In the genomic region with DNA sequence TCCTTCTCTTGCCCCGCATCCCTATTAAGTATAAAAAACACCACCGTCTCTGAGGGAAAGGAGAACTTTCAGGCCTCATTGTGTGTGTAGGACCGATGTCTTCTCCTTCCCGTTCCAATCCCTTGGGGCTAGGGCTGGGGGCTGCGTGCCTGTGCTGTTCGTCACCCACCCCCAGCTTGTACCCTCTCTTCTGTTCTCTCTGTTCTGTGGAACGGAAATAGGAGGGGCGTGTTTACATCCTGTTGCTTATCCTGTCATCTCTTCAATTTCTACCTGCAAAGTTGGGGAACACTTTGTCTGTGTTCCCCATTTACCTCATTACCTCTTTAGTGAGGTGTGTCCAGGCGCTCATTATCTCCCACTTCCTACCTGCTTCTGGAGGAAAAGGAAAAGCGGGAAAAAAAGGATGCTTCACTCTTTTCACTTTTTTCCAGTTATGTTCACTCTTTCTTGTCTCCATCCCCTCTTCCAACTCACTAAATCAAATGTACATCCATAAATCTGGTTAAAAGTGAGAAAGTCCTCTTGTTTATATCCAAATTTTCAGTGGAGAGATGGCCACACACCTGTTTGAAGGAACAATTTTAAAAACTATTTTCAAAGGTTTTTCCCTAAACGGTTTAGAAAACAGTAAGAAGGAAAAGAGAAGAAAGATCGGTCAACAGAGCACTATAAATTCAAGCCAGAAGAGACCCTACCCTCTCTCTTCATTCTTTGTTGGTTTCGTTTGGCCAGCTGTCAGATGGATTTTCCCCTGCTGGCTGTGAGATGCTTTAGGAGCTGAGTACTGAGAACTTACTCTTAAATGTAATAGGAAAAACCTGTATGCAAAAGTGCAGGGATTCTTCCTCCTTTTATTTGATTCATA, we compare ENCODE assay signal across 1 cellular context.
TF ChIP-seq lines count a peak whose summit lies in the region.

No MANE protein-coding gene starts in this region.

TF ChIP-seq in HepG2, 621 proteins besides CTCF, POLR2A, EP300 and RAD21 (continued from another document):
- TF ChIP-seq PPARG (CRISPR knock-in tag; conservative IDR thresholded peaks at IDR 0.05) (0 out of 2 replicates have a peak, but pooled peaks have one; percentile 13), SOX5 (CRISPR knock-in tag; IDR thresholded peaks at IDR 0.05; ENCODE audit: borderline replicate concordance) (peak; percentile 54; the same call in 1 of the 2 replicates), ZNF337 (CRISPR knock-in tag; IDR thresholded peaks at IDR 0.05; ENCODE audit: borderline replicate concordance, low read depth) (no peak), ZNF687 (CRISPR knock-in tag; IDR thresholded peaks at IDR 0.05) (no peak), ZSCAN30 (CRISPR knock-in tag; IDR thresholded peaks at IDR 0.05) (no peak), MED1 (CRISPR knock-in tag; IDR thresholded peaks at IDR 0.05) (peak; percentile 75), ZNF644 (CRISPR knock-in tag; IDR thresholded peaks at IDR 0.05; ENCODE audit: low read depth) (no peak), JUND (CRISPR knock-in tag; IDR thresholded peaks at IDR 0.05) (peak; percentile 59; the same call in 1 of the 2 replicates), DR1 (CRISPR knock-in tag; IDR thresholded peaks at IDR 0.05) (no peak), GATAD1 (CRISPR knock-in tag; IDR thresholded peaks at IDR 0.05) (no peak), MAZ (IDR thresholded peaks at IDR 0.05; ENCODE audit: borderline replicate concordance, low read depth, low read length) (no peak), MAZ (CRISPR knock-in tag; IDR thresholded peaks at IDR 0.05; ENCODE audit: low read depth) (no peak), HNF4A (CRISPR knock-in tag; IDR thresholded peaks at IDR 0.05) (0 out of 2 replicates have a peak, but pooled peaks have one; percentile 6), NCOA5 (CRISPR knock-in tag; IDR thresholded peaks at IDR 0.05) (no peak), CENPX (CRISPR knock-in tag; IDR thresholded peaks at IDR 0.05) (no peak), GATA4 (IDR thresholded peaks at IDR 0.05; ENCODE audit: borderline replicate concordance, low read depth) (peak; percentile 37; the same call in 1 of the 2 replicates), ZNF367 (CRISPR knock-in tag; IDR thresholded peaks at IDR 0.05; ENCODE audit: borderline replicate concordance) (no peak), ZBTB46 (CRISPR knock-in tag; IDR thresholded peaks at IDR 0.05; ENCODE audit: borderline replicate concordance) (no peak), HNF1B (CRISPR knock-in tag; IDR thresholded peaks at IDR 0.05) (0 out of 2 replicates have a peak, but pooled peaks have one; percentile 28), ZNF343 (CRISPR knock-in tag; IDR thresholded peaks at IDR 0.05) (no peak), ZNF24 (IDR thresholded peaks at IDR 0.05) (no peak), FOXP1 (IDR thresholded peaks at IDR 0.05) (no peak), FOXP1 (CRISPR knock-in tag; IDR thresholded peaks at IDR 0.05) (peak; percentile 78), SNAPC2 (CRISPR knock-in tag; IDR thresholded peaks at IDR 0.05) (peak; percentile 56; the same call in 1 of the 2 replicates), FOXO1 (CRISPR knock-in tag; IDR thresholded peaks at IDR 0.05) (peak; percentile 58; the same call in 1 of the 2 replicates), KDM1A (CRISPR knock-in tag; IDR thresholded peaks at IDR 0.05) (0 out of 2 replicates have a peak, but pooled peaks have one; percentile 13), ZNF432 (CRISPR knock-in tag; IDR thresholded peaks at IDR 0.05; ENCODE audit: borderline replicate concordance) (no peak), TMF1 (CRISPR knock-in tag; IDR thresholded peaks at IDR 0.05; ENCODE audit: low read depth) (no peak), MIER2 (CRISPR knock-in tag; IDR thresholded peaks at IDR 0.05) (no peak)
- TF ChIP-seq, protein P1, sequence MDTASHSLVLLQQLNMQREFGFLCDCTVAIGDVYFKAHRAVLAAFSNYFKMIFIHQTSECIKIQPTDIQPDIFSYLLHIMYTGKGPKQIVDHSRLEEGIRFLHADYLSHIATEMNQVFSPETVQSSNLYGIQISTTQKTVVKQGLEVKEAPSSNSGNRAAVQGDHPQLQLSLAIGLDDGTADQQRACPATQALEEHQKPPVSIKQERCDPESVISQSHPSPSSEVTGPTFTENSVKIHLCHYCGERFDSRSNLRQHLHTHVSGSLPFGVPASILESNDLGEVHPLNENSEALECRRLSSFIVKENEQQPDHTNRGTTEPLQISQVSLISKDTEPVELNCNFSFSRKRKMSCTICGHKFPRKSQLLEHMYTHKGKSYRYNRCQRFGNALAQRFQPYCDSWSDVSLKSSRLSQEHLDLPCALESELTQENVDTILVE (CRISPR knock-in tag; IDR thresholded peaks at IDR 0.05), result 0 out of 2 replicates have a peak, but pooled peaks have one; percentile 3
- TF ChIP-seq, protein P2, sequence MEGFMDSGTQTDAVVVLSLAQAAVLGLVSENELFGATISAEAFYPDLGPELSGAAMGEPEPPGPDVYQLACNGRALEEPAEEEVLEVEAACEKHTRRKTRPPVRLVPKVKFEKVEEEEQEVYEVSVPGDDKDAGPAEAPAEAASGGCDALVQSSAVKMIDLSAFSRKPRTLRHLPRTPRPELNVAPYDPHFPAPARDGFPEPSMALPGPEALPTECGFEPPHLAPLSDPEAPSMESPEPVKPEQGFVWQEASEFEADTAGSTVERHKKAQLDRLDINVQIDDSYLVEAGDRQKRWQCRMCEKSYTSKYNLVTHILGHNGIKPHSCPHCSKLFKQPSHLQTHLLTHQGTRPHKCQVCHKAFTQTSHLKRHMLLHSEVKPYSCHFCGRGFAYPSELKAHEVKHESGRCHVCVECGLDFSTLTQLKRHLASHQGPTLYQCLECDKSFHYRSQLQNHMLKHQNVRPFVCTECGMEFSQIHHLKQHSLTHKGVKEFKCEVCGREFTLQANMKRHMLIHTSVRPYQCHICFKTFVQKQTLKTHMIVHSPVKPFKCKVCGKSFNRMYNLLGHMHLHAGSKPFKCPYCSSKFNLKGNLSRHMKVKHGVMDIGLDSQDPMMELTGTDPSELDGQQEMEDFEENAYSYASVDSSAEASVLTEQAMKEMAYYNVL (CRISPR knock-in tag; IDR thresholded peaks at IDR 0.05; ENCODE audit: borderline replicate concordance), result peak; percentile 46; the same call in 1 of the 2 replicates
TF ChIP-seq in HepG2: peak in this region for 47.
